1 cellular context compared by ENCODE assay signal in genomic region chr12:64323006-64323405, GRCh38.
TF ChIP-seq lines count a peak whose summit lies in the region.

No MANE protein-coding gene starts in this region.

TF ChIP-seq in GM23338, 12 proteins besides CTCF, POLR2A, EP300 and RAD21 (continued from another document):
- no peak for TF ChIP-seq REST (IDR thresholded peaks at IDR 0.05; ENCODE audit: unreplicated experiment)
- no peak for TF ChIP-seq POLR2AphosphoS5 (IDR thresholded peaks at IDR 0.05; ENCODE audit: low read depth)
- no peak for TF ChIP-seq CREB1 (CRISPR knock-in tag; IDR thresholded peaks at IDR 0.05; ENCODE audit: low read depth)
- TF ChIP-seq ETS1 (IDR thresholded peaks at IDR 0.05) = no peak
- no peak for TF ChIP-seq EZH2phosphoT487 (IDR thresholded peaks at IDR 0.05; ENCODE audit: unreplicated experiment)
- no peak for TF ChIP-seq JUNB (IDR thresholded peaks at IDR 0.05; ENCODE audit: unreplicated experiment)
- no peak for TF ChIP-seq NANOG (IDR thresholded peaks at IDR 0.05; ENCODE audit: borderline replicate concordance)
- TF ChIP-seq ZNF114 (CRISPR knock-in tag; IDR thresholded peaks at IDR 0.05) = no peak
- no peak for TF ChIP-seq EZH2 (IDR thresholded peaks at IDR 0.05; ENCODE audit: low read depth, unreplicated experiment)
